In the genomic region with DNA sequence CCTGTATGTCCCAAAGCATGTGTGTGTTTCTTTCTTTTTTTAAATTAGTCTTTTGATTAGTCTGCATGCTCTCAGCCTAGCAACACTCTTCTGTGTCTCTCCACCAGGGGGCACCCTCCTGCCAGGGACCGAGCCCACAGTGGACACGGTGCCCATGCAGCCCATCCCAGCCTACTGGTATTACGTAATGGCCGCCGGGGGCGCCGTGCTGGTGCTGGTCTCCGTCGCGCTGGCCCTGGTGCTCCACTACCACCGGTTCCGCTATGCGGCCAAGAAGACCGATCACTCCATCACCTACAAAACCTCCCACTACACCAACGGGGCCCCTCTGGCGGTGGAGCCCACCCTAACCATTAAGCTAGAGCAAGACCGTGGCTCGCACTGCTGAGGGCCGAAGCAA, we compare ENCODE assay signal across 8 cellular contexts.
DNase-seq lines count a peak whose midpoint lies in the region; ATAC-seq and TF ChIP-seq lines count a peak whose summit lies in the region.

No MANE protein-coding gene starts in this region.

- peak; percentile 69 for ATAC-seq in HG03025 (IDR thresholded peaks at IDR 0.05; ENCODE audit: low FRiP score, unreplicated experiment)
- peak; percentile 67 to 70 (median 68) for ATAC-seq in psoas muscle
- ATAC-seq in natural killer cell: no peak

- intact Hi-C loops in psoas muscle (cut with DNase I) (loop anchor here in 1 of 2 donors (5.0 kb wide), 1 partner anchor 111 kb away; no protein-coding TSS in a partner anchor), natural killer cell (cut with micrococcal nuclease) (no loop called here)

- H3K4me3 ChIP-seq in psoas muscle: no peak overlapping the region

- no peaks in the 10 kb centered on the region for H3K4me1 Mint-ChIP-seq in natural killer cell

- H3K27ac ChIP-seq in psoas muscle: no peak overlapping the region

- peaks cover 20 to 51% of the 10 kb centered on the region in 2 donors for H3K27me3 Mint-ChIP-seq in natural killer cell (ENCODE audit: low read depth in 2 of 2)

- H3K36me3 Mint-ChIP-seq in natural killer cell: no peaks in the 10 kb centered on the region

- H3K27ac Mint-ChIP-seq in natural killer cell: no peak overlapping the region

- H3K27me3 ChIP-seq in psoas muscle (ENCODE audit: insufficient read depth in 3 of 3, low read length in 2 of 3): peaks cover 0 to 7% (median 2%) of the 10 kb centered on the region in 3 donors

- DNase-seq in activated T-cell treated with anti-CD3 and anti-CD28 coated beads for 24 hours (ENCODE audit: low read depth) (peak; percentile 3), SW480 (ENCODE audit: low spot score) (peak; percentile 30), fibroblast of the conjunctiva (ENCODE audit: low read depth) (peak; percentile 12), psoas muscle (peak; percentile 26 to 64), SIG-M5 treated with dmso at 0.1 percent for 504 hours (lab: John Stamatoyannopoulos, UW; ENCODE audit: unreplicated experiment) (no peak), natural killer cell (no peak)
- DNase-seq in activated T-cell treated with anti-CD3 and anti-CD28 coated beads, Interleukin-2, amount 50 U/mL, for 1 hour: no peak

- H3K9me3 ChIP-seq in psoas muscle: no peaks in the 10 kb centered on the region

- TF ChIP-seq CTCF in psoas muscle (IDR thresholded peaks at IDR 0.05) (peak; percentile 70), natural killer cell (IDR thresholded peaks at IDR 0.05) (no peak)

- H3K9me3 Mint-ChIP-seq in natural killer cell: no peaks in the 10 kb centered on the region

- no peaks in the 10 kb centered on the region for H3K4me1 ChIP-seq in psoas muscle

- H3K4me3 Mint-ChIP-seq in natural killer cell: no peak overlapping the region

- WGBS in psoas muscle, 3 donors: 56 to 75% (median 57%) methylated on average over 19 of the region's 19 CpGs

- H3K36me3 ChIP-seq in psoas muscle (ENCODE audit: insufficient read depth in 1 of 2, low read depth in 1 of 2): no peaks in the 10 kb centered on the region

Comparison
In these comparisons a context has a peak if more than half of its experiments do, and no peak if none do; other contexts are left out.
1. DNase-seq: peak in activated T-cell treated with anti-CD3 and anti-CD28 coated beads for 24 hours (single experiment), SW480 (single experiment), fibroblast of the conjunctiva (single experiment) and psoas muscle (2 of 2); none in activated T-cell treated with anti-CD3 and anti-CD28 coated beads, Interleukin-2, amount 50 U/mL, for 1 hour (single experiment), SIG-M5 treated with dmso at 0.1 percent for 504 hours (single experiment) and natural killer cell (single experiment).
2. ATAC-seq: peak in HG03025 (single experiment) and psoas muscle (4 of 4); none in natural killer cell (0 of 3).